ENCODE assay signal across 8 cellular contexts in the genomic region with DNA sequence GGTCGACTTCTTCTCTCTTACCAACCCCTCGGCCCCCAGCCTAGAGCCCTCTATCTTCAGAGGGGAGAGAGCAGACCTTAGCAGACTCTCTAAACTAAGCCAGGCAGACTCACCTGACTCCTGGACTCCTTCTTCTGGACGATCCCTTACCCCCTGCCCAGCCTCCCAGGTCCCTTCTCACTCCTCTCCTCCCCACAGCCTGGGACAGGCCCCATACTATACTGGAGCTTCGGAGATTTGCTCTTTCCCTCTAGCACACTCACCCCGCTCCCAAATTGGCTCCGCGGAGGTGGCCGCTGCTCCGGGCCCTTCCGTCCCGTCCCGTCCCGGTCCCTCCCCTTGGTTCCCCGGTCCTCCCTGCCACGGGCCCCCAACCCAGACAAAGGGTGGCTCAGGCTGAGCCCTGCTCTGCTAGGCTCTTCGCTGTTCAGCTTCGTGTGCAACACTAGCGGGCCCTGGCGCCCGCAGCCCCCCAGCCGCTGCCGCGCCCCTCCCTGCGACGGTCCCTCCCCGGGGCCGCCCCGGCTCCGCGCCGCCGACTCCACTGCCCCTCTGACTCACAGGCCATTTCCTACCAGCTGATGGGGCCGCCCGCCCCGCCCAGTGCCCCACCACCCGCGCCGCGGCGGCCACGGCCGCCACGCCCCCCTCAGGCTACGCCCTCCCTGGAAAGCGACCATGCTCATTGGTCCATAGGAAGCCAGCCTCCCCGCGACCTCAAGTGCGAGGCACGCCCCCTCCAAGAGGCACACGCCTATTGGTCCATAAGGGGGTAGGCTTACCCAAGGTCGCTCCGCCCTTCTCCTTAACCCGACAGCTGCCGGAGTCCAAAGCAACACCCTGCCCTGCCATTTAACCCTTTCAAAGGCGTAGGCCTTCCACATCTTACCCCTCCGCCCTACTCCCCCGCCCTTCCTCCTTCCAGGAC. TPM values are rescaled to one million over a fixed set of nuclear protein-coding genes. Genes with fewer than 3 reads are reported as not detected.
DNase-seq lines count a peak whose midpoint lies in the region; ATAC-seq and TF ChIP-seq lines count a peak whose summit lies in the region.

No MANE protein-coding gene starts in this region.

- H3K27ac ChIP-seq in testis = peak overlapping the region; percentile 67 to 82

- ATAC-seq in HG02610 (IDR thresholded peaks at IDR 0.05; ENCODE audit: unreplicated experiment) = peak; percentile 78
- ATAC-seq in SK-N-SH treated with all-trans-retinoic acid at 6 μM for 48 hours = peak; percentile 72
- ATAC-seq in omental fat pad (ENCODE audit: low FRiP score) = peak; percentile 75

- no peaks in the 10 kb centered on the region for H3K27me3 ChIP-seq in testis

- no peak for TF ChIP-seq POLR2A in testis (IDR thresholded peaks at IDR 0.05)

- no peaks in the 10 kb centered on the region for H3K36me3 ChIP-seq in testis (ENCODE audit: low read depth, missing control alignments)

- peak overlapping the region; percentile 77 to 78 for H3K4me3 ChIP-seq in testis

- peaks cover 37% of the 10 kb centered on the region for H3K4me1 ChIP-seq in testis

- TF ChIP-seq CTCF in glutamatergic neuron (IDR thresholded peaks at IDR 0.05; ENCODE audit: partially characterized antibody, unreplicated experiment) (no peak), omental fat pad (IDR thresholded peaks at IDR 0.05) (no peak), testis (IDR thresholded peaks at IDR 0.05) (no peak)

- 1 to 2% methylated on average over 24 to 30 of the region's 57 CpGs for WGBS in testis, 2 donors

- DNase-seq in GM04503 (ENCODE audit: low read depth) = peak; percentile 89
- peak; percentile 97 for DNase-seq in NCI-H1092 (lab: John Stamatoyannopoulos, UW)
- peak; percentile 97 for DNase-seq in glutamatergic neuron
- DNase-seq in omental fat pad (ENCODE audit: low spot score) = peak; percentile 88
- peak; percentile 99 for DNase-seq in testis

- H3K27me3 Mint-ChIP-seq in activated naive CD8-positive, alpha-beta T cell = no peaks in the 10 kb centered on the region
- H3K27me3 Mint-ChIP-seq in glutamatergic neuron (ENCODE audit: unreplicated experiment) = peaks cover 14% of the 10 kb centered on the region

- peak overlapping the region; percentile 81 for H3K4me3 Mint-ChIP-seq in activated naive CD8-positive, alpha-beta T cell
- H3K4me3 Mint-ChIP-seq in glutamatergic neuron (ENCODE audit: unreplicated experiment) = peak overlapping the region; percentile 92

- peak overlapping the region; percentile 81 for H3K27ac Mint-ChIP-seq in activated naive CD8-positive, alpha-beta T cell
- H3K27ac Mint-ChIP-seq in glutamatergic neuron (ENCODE audit: unreplicated experiment) = peak overlapping the region; percentile 89

- intact Hi-C loops in testis (cut with DNase I; ENCODE audit: low total_unique reads) = loop anchor here (10.0 kb wide), 2 partner anchors 364 to 444 kb away; no protein-coding TSS in a partner anchor

- peaks cover 56% of the 10 kb centered on the region for H3K4me1 Mint-ChIP-seq in activated naive CD8-positive, alpha-beta T cell (ENCODE audit: low read depth)
- peaks cover 23% of the 10 kb centered on the region for H3K4me1 Mint-ChIP-seq in glutamatergic neuron (ENCODE audit: low read depth, unreplicated experiment)

- H3K9me3 ChIP-seq in testis = no peaks in the 10 kb centered on the region

- H3K36me3 Mint-ChIP-seq in activated naive CD8-positive, alpha-beta T cell = no peaks in the 10 kb centered on the region
- H3K36me3 Mint-ChIP-seq in glutamatergic neuron (ENCODE audit: unreplicated experiment) = no peaks in the 10 kb centered on the region

- no peaks in the 10 kb centered on the region for H3K9me3 Mint-ChIP-seq in activated naive CD8-positive, alpha-beta T cell (ENCODE audit: low read depth)
- peaks cover 15% of the 10 kb centered on the region for H3K9me3 Mint-ChIP-seq in glutamatergic neuron (ENCODE audit: unreplicated experiment)

TF ChIP-seq in SK-N-SH treated with all-trans-retinoic acid at 6 μM for 48 hours, 23 proteins besides CTCF, POLR2A, EP300 and RAD21:
- no peak for TF ChIP-seq PPARA (CRISPR knock-in tag; IDR thresholded peaks at IDR 0.05; ENCODE audit: borderline replicate concordance)
- TF ChIP-seq ZC3H10 (CRISPR knock-in tag; IDR thresholded peaks at IDR 0.05) = no peak
- TF ChIP-seq SNAI2 (CRISPR knock-in tag; IDR thresholded peaks at IDR 0.05) = no peak
- TF ChIP-seq, protein P1, sequence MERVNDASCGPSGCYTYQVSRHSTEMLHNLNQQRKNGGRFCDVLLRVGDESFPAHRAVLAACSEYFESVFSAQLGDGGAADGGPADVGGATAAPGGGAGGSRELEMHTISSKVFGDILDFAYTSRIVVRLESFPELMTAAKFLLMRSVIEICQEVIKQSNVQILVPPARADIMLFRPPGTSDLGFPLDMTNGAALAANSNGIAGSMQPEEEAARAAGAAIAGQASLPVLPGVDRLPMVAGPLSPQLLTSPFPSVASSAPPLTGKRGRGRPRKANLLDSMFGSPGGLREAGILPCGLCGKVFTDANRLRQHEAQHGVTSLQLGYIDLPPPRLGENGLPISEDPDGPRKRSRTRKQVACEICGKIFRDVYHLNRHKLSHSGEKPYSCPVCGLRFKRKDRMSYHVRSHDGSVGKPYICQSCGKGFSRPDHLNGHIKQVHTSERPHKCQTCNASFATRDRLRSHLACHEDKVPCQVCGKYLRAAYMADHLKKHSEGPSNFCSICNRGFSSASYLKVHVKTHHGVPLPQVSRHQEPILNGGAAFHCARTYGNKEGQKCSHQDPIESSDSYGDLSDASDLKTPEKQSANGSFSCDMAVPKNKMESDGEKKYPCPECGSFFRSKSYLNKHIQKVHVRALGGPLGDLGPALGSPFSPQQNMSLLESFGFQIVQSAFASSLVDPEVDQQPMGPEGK (CRISPR knock-in tag; IDR thresholded peaks at IDR 0.05; ENCODE audit: borderline replicate concordance) = no peak
- TF ChIP-seq ZFP30 (CRISPR knock-in tag; IDR thresholded peaks at IDR 0.05) = no peak
- no peak for TF ChIP-seq CSRNP3 (CRISPR knock-in tag; IDR thresholded peaks at IDR 0.05)
- no peak for TF ChIP-seq ISL1 (CRISPR knock-in tag; IDR thresholded peaks at IDR 0.05)
- no peak for TF ChIP-seq ZNF8 (CRISPR knock-in tag; IDR thresholded peaks at IDR 0.05)

RNA-seq across cellular contexts. Expression of gene ATOSB, which starts 4.4 kb away (rescaled TPM):
- total RNA-seq in glutamatergic neuron (ENCODE audit: unreplicated experiment) (51.0 TPM), omental fat pad (10 to 100 TPM; 14.9 to 22.9 (median 20.5) TPM), testis (10 to 100 TPM; 15.9 to 19.6 TPM)
- 16.0 TPM for polyA plus RNA-seq in testis (ENCODE audit: insufficient read depth, low read depth, low replicate concordance)

RNA-seq across cellular contexts. Expression of gene STOML2, which starts 8.3 kb away (rescaled TPM):
- total RNA-seq in glutamatergic neuron (ENCODE audit: unreplicated experiment) (73.0 TPM), omental fat pad (100 to 1,000 TPM in 2 of 4 donors, 10 to 100 TPM in 2; 77.6 to 108 (median 89.9) TPM), testis (100 to 1,000 TPM in 1 of 2 donors, 10 to 100 TPM in 1; 87.1 to 115 TPM)
- polyA plus RNA-seq in testis (ENCODE audit: insufficient read depth, low read depth, low replicate concordance) = 102 TPM

RNA-seq across cellular contexts. Expression of gene PIGO, which starts 14.9 kb away (rescaled TPM):
- total RNA-seq in glutamatergic neuron (ENCODE audit: unreplicated experiment) = 19.0 TPM
- total RNA-seq in omental fat pad = 10 to 100 TPM; 11.4 to 16.6 (median 13.3) TPM
- total RNA-seq in testis = 10 to 100 TPM; 27.6 to 33.1 TPM
- polyA plus RNA-seq in testis (ENCODE audit: insufficient read depth, low read depth, low replicate concordance) = 41.4 TPM

RNA-seq across cellular contexts. Expression of gene FANCG, which starts 31.5 kb away (rescaled TPM):
- total RNA-seq in glutamatergic neuron (ENCODE audit: unreplicated experiment) (49.0 TPM), omental fat pad (10 to 100 TPM in 3 of 4 donors, 1 to 10 TPM in 1; 8.1 to 20.0 (median 14.1) TPM), testis (10 to 100 TPM; 32.3 to 57.2 TPM)
- 25.5 TPM for polyA plus RNA-seq in testis (ENCODE audit: insufficient read depth, low read depth, low replicate concordance)

RNA-seq across cellular contexts. Expression of gene VCP, which starts 38.8 kb away (rescaled TPM):
- 297 TPM for total RNA-seq in glutamatergic neuron (ENCODE audit: unreplicated experiment)
- total RNA-seq in omental fat pad = 100 to 1,000 TPM; 175 to 317 (median 207) TPM
- 100 to 1,000 TPM; 171 to 186 TPM for total RNA-seq in testis
- 229 TPM for polyA plus RNA-seq in testis (ENCODE audit: insufficient read depth, low read depth, low replicate concordance)

Comparison
In these comparisons a context has a peak if more than half of its experiments do, and no peak if none do; other contexts are left out.
1. Peak in every context shown above with its lines: DNase-seq, ATAC-seq, H3K4me3 ChIP-seq and H3K27ac ChIP-seq.